Comparison of ENCODE assay signal across 20 cellular contexts in genomic region chr11:33618363-33618735, GRCh38.
A peak's percentile ranks its signal among the peaks of the same experiment; 100 is the strongest.
DNase-seq lines count a peak whose midpoint lies in the region; ATAC-seq and TF ChIP-seq lines count a peak whose summit lies in the region.
"Had no signal": no experiment of that assay in that cellular context is flagged by ENCODE, and none has a peak within 500 bp of the region (broad histone marks: within the 10 kb centered on the region; RNA-seq: fewer than 3 reads in every experiment).

No MANE protein-coding gene starts in this region.

- no peaks in the 10 kb centered on the region for H3K9me3 Mint-ChIP-seq in WTC11
- no peaks in the 10 kb centered on the region for H3K9me3 Mint-ChIP-seq in activated naive CD4-positive, alpha-beta T cell treated with anti-CD3 and anti-CD28 coated beads, Interleukin-2, amount 50 U/mL, for 72 hours
- H3K9me3 Mint-ChIP-seq: CD8-positive, alpha-beta memory T cell had no signal

- H3K36me3 ChIP-seq in HUES48 (ENCODE audit: control insufficient read depth, insufficient read depth, low read length) = no peaks in the 10 kb centered on the region
- H3K36me3 ChIP-seq: BE2C, HAP-1 had no signal

- CTCF ChIA-PET in WTC11 (lab: Charles Lee) = no interaction called here

- no peaks in the 10 kb centered on the region; the same call in 1 of the 2 replicates for H3K27me3 Mint-ChIP-seq in WTC11 (ENCODE audit: low read depth)

- H3K27me3 ChIP-seq in HUES48 (ENCODE audit: control insufficient read depth, insufficient read depth, low read length) = no peaks in the 10 kb centered on the region
- H3K27me3 ChIP-seq: BE2C had no signal

- TF ChIP-seq CTCF in WTC11 (IDR thresholded peaks at IDR 0.05) = no peak

- in situ Hi-C loops in ACHN (cut with HindIII; ENCODE audit: low pct_ligation_motif_present, low pct_unique_long_range_greater_than_20kb, low sequenced_read_pairs) = no loop called here

- H3K4me3 Mint-ChIP-seq in WTC11 = no peak overlapping the region
- H3K4me3 Mint-ChIP-seq: CD4-positive, CD25-positive, alpha-beta regulatory T cell; CD8-positive, alpha-beta memory T cell had no signal

- H3K4me3 ChIP-seq in HUES48 (ENCODE audit: low read depth, low read length) = no peak overlapping the region
- H3K4me3 ChIP-seq: GM12878, HAP-1, K562 had no signal

- no peaks in the 10 kb centered on the region for H3K9me3 ChIP-seq in HUES48 (ENCODE audit: control insufficient read depth, insufficient read depth, low read length)
- H3K9me3 ChIP-seq: BE2C, HAP-1 had no signal

- H3K4me1 Mint-ChIP-seq in WTC11 = peaks cover 15% of the 10 kb centered on the region
- H3K4me1 Mint-ChIP-seq: CD4-positive, CD25-positive, alpha-beta regulatory T cell; CD8-positive, alpha-beta memory T cell had no signal

- H3K27ac Mint-ChIP-seq in WTC11 = no peak overlapping the region
- no peak overlapping the region for H3K27ac Mint-ChIP-seq in activated naive CD4-positive, alpha-beta T cell treated with anti-CD3 and anti-CD28 coated beads, Interleukin-2, amount 50 U/mL, for 72 hours
- H3K27ac Mint-ChIP-seq: CD4-positive, CD25-positive, alpha-beta regulatory T cell; CD8-positive, alpha-beta memory T cell had no signal

- H3K36me3 Mint-ChIP-seq in WTC11 = no peaks in the 10 kb centered on the region
- no peaks in the 10 kb centered on the region for H3K36me3 Mint-ChIP-seq in activated naive CD4-positive, alpha-beta T cell treated with anti-CD3 and anti-CD28 coated beads, Interleukin-2, amount 50 U/mL, for 72 hours
- H3K36me3 Mint-ChIP-seq: CD4-positive, CD25-positive, alpha-beta regulatory T cell; CD8-positive, alpha-beta memory T cell had no signal

- peaks cover 12% of the 10 kb centered on the region for H3K4me1 ChIP-seq in HUES48 (ENCODE audit: control insufficient read depth, insufficient read depth, low read length)
- H3K4me1 ChIP-seq: BE2C, HAP-1 had no signal

- DNase-seq in WTC11 (ENCODE audit: low spot score) = no peak
- peak; percentile 70 for DNase-seq in cerebellum (ENCODE audit: low spot score)
- no peak for DNase-seq in ACHN
- no peak for DNase-seq in activated naive CD4-positive, alpha-beta T cell treated with anti-CD3 and anti-CD28 coated beads, Interleukin-2, amount 50 U/mL, for 72 hours (ENCODE audit: low spot score in 2 of 2)
- DNase-seq: BE2C; CD4-positive, CD25-positive, alpha-beta regulatory T cell; CD8-positive, alpha-beta memory T cell; COR-L47; DMS153; DMS79; GF-D8; IMR-90 had no signal

- H3K27ac ChIP-seq in HUES48 (ENCODE audit: low read depth, low read length) (peak overlapping the region; percentile 30), temporal lobe (ENCODE audit: low read depth, low read length) (peak overlapping the region; percentile 50)
- H3K27ac ChIP-seq: HL-60 had no signal

- peak; percentile 32; the same call in 1 of the 2 replicates for ATAC-seq in WTC11
- no peak for ATAC-seq in HG02798 (IDR thresholded peaks at IDR 0.05; ENCODE audit: poor library complexity, unreplicated experiment)
- ATAC-seq in activated naive CD4-positive, alpha-beta T cell treated with anti-CD3 and anti-CD28 coated beads, Interleukin-2, amount 50 U/mL, for 72 hours = no peak
- ATAC-seq in HG02938 (IDR thresholded peaks at IDR 0.05; ENCODE audit: unreplicated experiment) = no peak
- ATAC-seq: GM12878, K562 had no signal

- POLR2A ChIA-PET in WTC11 (lab: Charles Lee) = no interaction called here

- no peak overlapping the region for H3K9ac ChIP-seq in HUES48 (ENCODE audit: low read depth, low read length)

TF ChIP-seq in WTC11, 78 proteins besides CTCF, POLR2A, EP300 and RAD21:
- TF ChIP-seq PRRX2 (CRISPR knock-in tag; IDR thresholded peaks at IDR 0.05) = no peak
- TF ChIP-seq GABPB1 (CRISPR knock-in tag; IDR thresholded peaks at IDR 0.05) = no peak
- no peak for TF ChIP-seq ATF3 (CRISPR knock-in tag; conservative IDR thresholded peaks at IDR 0.05)
- TF ChIP-seq ZNF317 (CRISPR knock-in tag; IDR thresholded peaks at IDR 0.05; ENCODE audit: borderline replicate concordance, low read depth) = no peak
- no peak for TF ChIP-seq TCF7 (CRISPR knock-in tag; IDR thresholded peaks at IDR 0.05; ENCODE audit: low read depth)
- no peak for TF ChIP-seq AR (CRISPR knock-in tag; IDR thresholded peaks at IDR 0.05)
- no peak for TF ChIP-seq MAX (CRISPR knock-in tag; IDR thresholded peaks at IDR 0.05)
- TF ChIP-seq NR1H2 (CRISPR knock-in tag; IDR thresholded peaks at IDR 0.05) = no peak
- no peak for TF ChIP-seq TP53 (CRISPR knock-in tag; IDR thresholded peaks at IDR 0.05)
- no peak for TF ChIP-seq SMAD4 (CRISPR knock-in tag; IDR thresholded peaks at IDR 0.05)
TF ChIP-seq in WTC11: peak in this region for 0.
